13 cellular contexts compared by ENCODE assay signal in genomic region chr1:89721351-89721750, GRCh38.
DNase-seq lines count a peak whose midpoint lies in the region; ATAC-seq, FAIRE-seq and TF ChIP-seq lines count a peak whose summit lies in the region.
"Had no signal": no experiment of that assay in that cellular context is flagged by ENCODE, and none has a peak within 500 bp of the region (broad histone marks: within the 10 kb centered on the region; RNA-seq: fewer than 3 reads in every experiment).

No MANE protein-coding gene starts in this region.

- FAIRE-seq in endothelial cell of umbilical vein (lab: Jason Lieb, UNC) = peak; percentile 82
- FAIRE-seq: pancreas had no signal

- H4K20me1 ChIP-seq in endothelial cell of umbilical vein (replicated peaks; ENCODE audit: control insufficient read depth, extremely low read depth, insufficient read depth, low read length) = no peaks in the 10 kb centered on the region

- no TSS peak for BruUV-seq in endothelial cell of umbilical vein (replicated peaks; lab: Mats Ljungman, UMichigan)

- TF ChIP-seq CTCF in endothelial cell of umbilical vein (IDR thresholded peaks at IDR 0.05; ENCODE audit: extremely low read depth in 1 of 2, insufficient read depth in 1 of 2, low read depth in 1 of 2, low read length in 2 of 2) = no peak

- H3K4me1 ChIP-seq in SJSA1 (replicated peaks) = peaks cover 53% of the 10 kb centered on the region
- peaks cover 84% of the 10 kb centered on the region for H3K4me1 ChIP-seq in endothelial cell of umbilical vein (ENCODE audit: control insufficient read depth, extremely low read depth, insufficient read depth, low read length)

- ATAC-seq in HG02759 (IDR thresholded peaks at IDR 0.05; ENCODE audit: unreplicated experiment) (no peak), HG02973 (IDR thresholded peaks at IDR 0.05; ENCODE audit: unreplicated experiment) (no peak), HG03442 (IDR thresholded peaks at IDR 0.05; ENCODE audit: unreplicated experiment) (no peak)
- ATAC-seq: pancreas had no signal

- peak; percentile 71 for TF ChIP-seq POLR2A in endothelial cell of umbilical vein (IDR thresholded peaks at IDR 0.05; ENCODE audit: low read depth, low read length)

- peaks cover 20% of the 10 kb centered on the region for H3K79me2 ChIP-seq in endothelial cell of umbilical vein (ENCODE audit: control insufficient read depth, insufficient read depth, low read length)

- CTCF ChIA-PET in endothelial cell of umbilical vein (lab: Charles Lee) = interaction anchor here (0.8 to 3.6 kb wide), 7 partner anchors 9 to 123 kb away, joined by 3 to 40 read pairs (median 6); partner anchors contain the start of gene LRRC8C

- H3K9ac ChIP-seq in endothelial cell of umbilical vein (replicated peaks; ENCODE audit: extremely low read depth, insufficient read depth, low read length) = peak overlapping the region; percentile 85

- H3K4me2 ChIP-seq in endothelial cell of umbilical vein (ENCODE audit: insufficient read depth, low read length) = peak overlapping the region; percentile 93

- H2AFZ ChIP-seq in endothelial cell of umbilical vein (ENCODE audit: low read depth, low read length) = no peak overlapping the region

- POLR2A ChIA-PET in endothelial cell of umbilical vein (lab: Charles Lee) = no interaction called here

- no peaks in the 10 kb centered on the region for H3K27me3 ChIP-seq in SJSA1 (replicated peaks)
- H3K27me3 ChIP-seq in endothelial cell of umbilical vein (ENCODE audit: control insufficient read depth in 2 of 2, insufficient read depth in 2 of 2, low read length in 2 of 2) = no peaks in the 10 kb centered on the region
- H3K27me3 ChIP-seq: pancreas, suprapubic skin had no signal

- DNase-seq in stimulated activated naive CD4-positive, alpha-beta T cell treated with Interleukin-2 at 50 U/mL for 16 hours (lab: John Stamatoyannopoulos, UW) = peak; percentile 11
- DNase-seq in stimulated activated naive CD4-positive, alpha-beta T cell (lab: John Stamatoyannopoulos, UW) = no peak
- peak in 1 of 2 experiments; percentile 54 for DNase-seq in SJSA1 (ENCODE audit: low read depth in 1 of 2, low spot score in 2 of 2)
- DNase-seq in endothelial cell of umbilical vein (ENCODE audit: low read depth, low spot score) = peak; percentile 95
- DNase-seq in mucosa of gallbladder (ENCODE audit: low spot score) = no peak
- DNase-seq: GDM1, H7, NCI-H1417 treated with DMSO at 0.1 percent for 48 hours, pancreas had no signal

- H3K4me3 ChIP-seq in SJSA1 = no peak overlapping the region
- no peak overlapping the region for H3K4me3 ChIP-seq in endothelial cell of umbilical vein (replicated peaks in 1 of 3; ENCODE audit: insufficient read depth in 1 of 3, low read depth in 1 of 3, low read length in 3 of 3)
- H3K4me3 ChIP-seq: pancreas, suprapubic skin had no signal

- H3K36me3 ChIP-seq in SJSA1 (no peaks in the 10 kb centered on the region), endothelial cell of umbilical vein (ENCODE audit: control insufficient read depth in 2 of 2, extremely low read depth in 1 of 2, insufficient read depth in 2 of 2, low read length in 2 of 2) (no peaks in the 10 kb centered on the region)
- H3K36me3 ChIP-seq: pancreas, suprapubic skin had no signal

- H3K27ac ChIP-seq in SJSA1 (peak overlapping the region; percentile 23; the same call in 1 of the 2 replicates), endothelial cell of umbilical vein (ENCODE audit: insufficient read depth, low read depth, low read length) (peak overlapping the region; percentile 76)
- H3K27ac ChIP-seq: pancreas, suprapubic skin had no signal

- dilution Hi-C loops in endothelial cell of umbilical vein (cut with MboI; ENCODE audit: extremely low pct_ligation_motif_present, low sequenced_read_pairs) = no loop called here

- no peaks in the 10 kb centered on the region for H3K9me1 ChIP-seq in endothelial cell of umbilical vein (replicated peaks; ENCODE audit: control insufficient read depth, extremely low read depth, insufficient read depth, low read length)

- peaks cover 4% of the 10 kb centered on the region; the same call in 1 of the 2 replicates for H3K9me3 ChIP-seq in SJSA1 (replicated peaks)
- H3K9me3 ChIP-seq in endothelial cell of umbilical vein (replicated peaks; ENCODE audit: control insufficient read depth, insufficient read depth, low read length) = no peaks in the 10 kb centered on the region
- H3K9me3 ChIP-seq: pancreas, suprapubic skin had no signal

- intact Hi-C loops in endothelial cell of umbilical vein (cut with micrococcal nuclease) = loop anchor here (1.0 kb wide), 2 partner anchors 41 to 85 kb away; no protein-coding TSS in a partner anchor

TF ChIP-seq in endothelial cell of umbilical vein, 7 proteins besides CTCF, POLR2A, EP300 and RAD21:
- TF ChIP-seq FOS (IDR thresholded peaks at IDR 0.05; ENCODE audit: borderline replicate concordance, insufficient read depth, low read length) = peak; percentile 92
- TF ChIP-seq EZH2 (IDR thresholded peaks at IDR 0.05; ENCODE audit: borderline replicate concordance, low read depth, low read length, severe bottlenecking) = no peak
- TF ChIP-seq GATA2 (IDR thresholded peaks at IDR 0.05; ENCODE audit: insufficient read depth, insufficient read length, low read depth, low read length) = peak; percentile 81
- TF ChIP-seq JUN (IDR thresholded peaks at IDR 0.05; ENCODE audit: borderline replicate concordance, insufficient read depth, insufficient read length, low read depth) = peak; percentile 95
- TF ChIP-seq MAX (IDR thresholded peaks at IDR 0.05; ENCODE audit: insufficient read depth, insufficient read length) = no peak
- no peak for TF ChIP-seq MYC (IDR thresholded peaks at IDR 0.05; ENCODE audit: low read depth, low read length)
- TF ChIP-seq POLR2AphosphoS5 (IDR thresholded peaks at IDR 0.05; ENCODE audit: insufficient read depth, low read depth, low read length) = peak; percentile 80

Comparison
In these comparisons a context has a peak if more than half of its experiments do, and no peak if none do; other contexts are left out.
1. DNase-seq: peak in stimulated activated naive CD4-positive, alpha-beta T cell treated with Interleukin-2 at 50 U/mL for 16 hours (single experiment) and endothelial cell of umbilical vein (single experiment); none in stimulated activated naive CD4-positive, alpha-beta T cell (0 of 6) and mucosa of gallbladder (single experiment).